ENCODE assay signal across 8 cellular contexts in genomic region chr1:154186177-154186576, GRCh38. TPM values are rescaled to one million over a fixed set of nuclear protein-coding genes. Genes with fewer than 3 reads are reported as not detected.
DNase-seq lines count a peak whose midpoint lies in the region; ATAC-seq and TF ChIP-seq lines count a peak whose summit lies in the region.

No MANE protein-coding gene starts in this region.

- CTCF ChIA-PET in CD8-positive, alpha-beta T cell (lab: Charles Lee) = no interaction called here

- peak; percentile 63 for TF ChIP-seq CTCF in CD8-positive, alpha-beta T cell (IDR thresholded peaks at IDR 0.05)
- peak; percentile 69 for TF ChIP-seq CTCF in OCI-LY1 (IDR thresholded peaks at IDR 0.05; ENCODE audit: low read length)

- H3K79me2 ChIP-seq in OCI-LY1 (ENCODE audit: insufficient read depth, low read length) = peaks cover 15% of the 10 kb centered on the region

- no peaks in the 10 kb centered on the region for H3K9me2 ChIP-seq in OCI-LY1 (ENCODE audit: low read depth, low read length)

- H2AFZ ChIP-seq in OCI-LY1 (ENCODE audit: low read length) = no peak overlapping the region

- H3K36me3 ChIP-seq in CD8-positive, alpha-beta T cell (ENCODE audit: insufficient read depth, low read length) = no peaks in the 10 kb centered on the region
- H3K36me3 ChIP-seq in HUES48 (ENCODE audit: control insufficient read depth, insufficient read depth, low read length) (no peaks in the 10 kb centered on the region), OCI-LY1 (ENCODE audit: insufficient read depth, low read length) (no peaks in the 10 kb centered on the region)

- no peak overlapping the region for H3K4me3 ChIP-seq in CD8-positive, alpha-beta T cell (ENCODE audit: low read depth, low read length)
- H3K4me3 ChIP-seq in HUES48 (ENCODE audit: low read depth, low read length) (peak overlapping the region; percentile 33), OCI-LY1 (ENCODE audit: low read depth, low read length, poor library complexity, severe bottlenecking) (no peak overlapping the region)

- H3K9me3 ChIP-seq in CD8-positive, alpha-beta T cell (ENCODE audit: low read length) = no peaks in the 10 kb centered on the region
- H3K9me3 ChIP-seq in HUES48 (ENCODE audit: control insufficient read depth, insufficient read depth, low read length) (no peaks in the 10 kb centered on the region), OCI-LY1 (ENCODE audit: low read length) (no peaks in the 10 kb centered on the region)

- no peaks in the 10 kb centered on the region for H3K9me3 Mint-ChIP-seq in CD8-positive, alpha-beta T cell

- H3K4me3 Mint-ChIP-seq in CD8-positive, alpha-beta T cell = no peak overlapping the region

- H3K4me1 Mint-ChIP-seq in CD8-positive, alpha-beta T cell (ENCODE audit: low read depth) = peaks cover 20% of the 10 kb centered on the region

- no peaks in the 10 kb centered on the region for H3K27me3 ChIP-seq in CD8-positive, alpha-beta T cell (ENCODE audit: insufficient read depth, low read length)
- no peaks in the 10 kb centered on the region for H3K27me3 ChIP-seq in HUES48 (ENCODE audit: control insufficient read depth, insufficient read depth, low read length)
- no peaks in the 10 kb centered on the region; the same call in 1 of the 2 replicates for H3K27me3 ChIP-seq in OCI-LY1 (ENCODE audit: insufficient read depth, low read length)

- no peak overlapping the region for H3K4me2 ChIP-seq in OCI-LY1 (ENCODE audit: low read length)

- no peaks in the 10 kb centered on the region for H3K27me3 Mint-ChIP-seq in CD8-positive, alpha-beta T cell (ENCODE audit: low read depth)

- H3K36me3 Mint-ChIP-seq in CD8-positive, alpha-beta T cell = peaks cover 17% of the 10 kb centered on the region

- POLR2A ChIA-PET in CD8-positive, alpha-beta T cell (lab: Charles Lee) = no interaction called here

- H3K9ac ChIP-seq in HUES48 (ENCODE audit: low read depth, low read length) (peak overlapping the region; percentile 57), OCI-LY1 (ENCODE audit: low read length) (no peak overlapping the region)

- H4K20me1 ChIP-seq in OCI-LY1 (ENCODE audit: insufficient read depth, low read length) = no peaks in the 10 kb centered on the region

- H3K4me1 ChIP-seq in CD8-positive, alpha-beta T cell (ENCODE audit: insufficient read depth, low read length) = peaks cover 13% of the 10 kb centered on the region
- H3K4me1 ChIP-seq in HUES48 (ENCODE audit: control insufficient read depth, insufficient read depth, low read length) (peaks cover 27% of the 10 kb centered on the region), OCI-LY1 (ENCODE audit: insufficient read depth, low read length, severe bottlenecking) (peaks cover 14% of the 10 kb centered on the region)

- no peaks in the 10 kb centered on the region for H3F3A ChIP-seq in OCI-LY1 (ENCODE audit: insufficient read depth, low read length)

- intact Hi-C loops in CD8-positive, alpha-beta T cell (cut with DNase I, micrococcal nuclease) = loop anchor here (1.0 to 10.0 kb wide), 3 partner anchors 86 to 369 kb away; partner anchors contain the start of genes HAX1 (in 1 of the 2) and UBE2Q1 (in 1 of the 2)

- H3K27ac ChIP-seq in CD8-positive, alpha-beta T cell (ENCODE audit: low read depth, low read length) = no peak overlapping the region
- peak overlapping the region; percentile 91 for H3K27ac ChIP-seq in HUES48 (ENCODE audit: low read depth, low read length)
- H3K27ac ChIP-seq in OCI-LY1 (ENCODE audit: low read depth, low read length, poor library complexity, severe bottlenecking) = no peak overlapping the region

- DNase-seq in CD8-positive, alpha-beta T cell = peak; percentile 23 to 68 (median 59)
- DNase-seq in activated T-cell treated with anti-CD3 and anti-CD28 coated beads for 48 hours (ENCODE audit: low read depth) (peak; percentile 65), germinal center (ENCODE audit: low spot score) (peak; percentile 55)
- peak; percentile 29 to 50 for DNase-seq in stimulated activated CD4-positive, alpha-beta T cell treated with anti-CD3 and anti-CD28 coated beads, Interleukin-15, amount 100 ng/mL, for 1 hour (ENCODE audit: low read depth in 1 of 2, low spot score in 1 of 2)

- no peak overlapping the region for H3K27ac Mint-ChIP-seq in CD8-positive, alpha-beta T cell

- no peak for ATAC-seq in CD8-positive, alpha-beta T cell
- no peak for ATAC-seq in GM21786 (IDR thresholded peaks at IDR 0.05; ENCODE audit: unreplicated experiment)
- no peak for ATAC-seq in GM18909 (IDR thresholded peaks at IDR 0.05; ENCODE audit: poor library complexity, unreplicated experiment)

RNA-seq across cellular contexts. Expression of gene TPM3, which starts 5.7 kb away (rescaled TPM):
- total RNA-seq in CD8-positive, alpha-beta T cell = 100 to 1,000 TPM; 341 to 347 TPM

RNA-seq across cellular contexts. Expression of gene CFAP141, which starts 20.0 kb away (rescaled TPM):
- not detected for total RNA-seq in CD8-positive, alpha-beta T cell

RNA-seq across cellular contexts. Expression of gene NUP210L, which starts 31.3 kb away (rescaled TPM):
- total RNA-seq in CD8-positive, alpha-beta T cell = under 1 TPM in 1 of 2 experiments, not detected in 1; 0.17 TPM

RNA-seq across cellular contexts. Expression of gene UBAP2L, which starts 34.6 kb away (rescaled TPM):
- 100 to 1,000 TPM; 212 to 226 TPM for total RNA-seq in CD8-positive, alpha-beta T cell
